In genomic region chr13:32316476-32316875, GRCh38 we compare ENCODE assay signal across 8 cellular contexts. TPM values are rescaled to one million over a fixed set of nuclear protein-coding genes. Genes with fewer than 3 reads are reported as not detected.
DNase-seq lines count a peak whose midpoint lies in the region; ATAC-seq, FAIRE-seq and TF ChIP-seq lines count a peak whose summit lies in the region.

No MANE protein-coding gene starts in this region.

- H3K36me3 ChIP-seq in A673 (ENCODE audit: insufficient read depth, low read length, poor library complexity, severe bottlenecking) (peaks cover 34% of the 10 kb centered on the region), HepG2 (replicated peaks in 1 of 2; ENCODE audit: control insufficient read depth in 1 of 2, insufficient read depth in 2 of 2, low read length in 2 of 2) (peaks cover 0 to 10% of the 10 kb centered on the region in 2 experiments; a peak in 3 of 5 replicates), uterus (no peaks in the 10 kb centered on the region)

- TF ChIP-seq EP300 in HepG2 (IDR thresholded peaks at IDR 0.05; ENCODE audit: low read depth in 2 of 2, low read length in 2 of 2) (no peak), HepG2 (CRISPR knock-in tag; IDR thresholded peaks at IDR 0.05; ENCODE audit: borderline replicate concordance) (no peak)

- H3K4me3 ChIP-seq in A673 (ENCODE audit: low read depth, low read length, poor library complexity, severe bottlenecking) = peak overlapping the region; percentile 66
- peak overlapping the region; percentile 55 for H3K4me3 ChIP-seq in HL-60 (replicated peaks; ENCODE audit: insufficient read depth, low read length)
- H3K4me3 ChIP-seq in HepG2 (replicated peaks in 1 of 3; ENCODE audit: insufficient read depth in 1 of 3, low read depth in 2 of 3, low read length in 3 of 3) = peak overlapping the region; percentile 66 to 83 (median 72); a peak in 5 of 6 replicates
- H3K4me3 ChIP-seq in uterus = no peak overlapping the region

- WGBS in HepG2 (ENCODE audit: low lambda C conversion rate) = 78% methylated on average over 6 of the region's 6 CpGs

- peak overlapping the region; percentile 100 for H3K27ac Mint-ChIP-seq in activated T-helper 1 cell treated with anti-CD3 and anti-CD28 coated beads, Interleukin-12 subunit alpha, Interleukin-12 subunit beta, Interleukin-2, Interleukin-4 antibody, amounts not matched to agents 30 ng/mL and 10 ng/mL and 1 ng/mL, durations not matched to agents 14 hours and 24 hours and 36 hours

- H3K27me3 Mint-ChIP-seq in activated T-helper 1 cell treated with anti-CD3 and anti-CD28 coated beads, Interleukin-12 subunit alpha, Interleukin-12 subunit beta, Interleukin-2, Interleukin-4 antibody, amounts not matched to agents 30 ng/mL and 10 ng/mL and 1 ng/mL, durations not matched to agents 14 hours and 24 hours and 36 hours (ENCODE audit: insufficient read depth) = no peaks in the 10 kb centered on the region

- peaks cover 17% of the 10 kb centered on the region for H3K36me3 Mint-ChIP-seq in activated T-helper 1 cell treated with anti-CD3 and anti-CD28 coated beads, Interleukin-12 subunit alpha, Interleukin-12 subunit beta, Interleukin-2, Interleukin-4 antibody, amounts not matched to agents 30 ng/mL and 10 ng/mL and 1 ng/mL, durations not matched to agents 14 hours and 24 hours and 36 hours (ENCODE audit: low read depth)

- H3K4me2 ChIP-seq in HepG2 (ENCODE audit: low read depth, low read length) = peak overlapping the region; percentile 96

- peaks cover 5% of the 10 kb centered on the region for H3K79me2 ChIP-seq in HepG2 (ENCODE audit: insufficient read depth, low read length)

- H3K4me3 Mint-ChIP-seq in activated T-helper 1 cell treated with anti-CD3 and anti-CD28 coated beads, Interleukin-12 subunit alpha, Interleukin-12 subunit beta, Interleukin-2, Interleukin-4 antibody, amounts not matched to agents 30 ng/mL and 10 ng/mL and 1 ng/mL, durations not matched to agents 14 hours and 24 hours and 36 hours = peak overlapping the region; percentile 96

- BruUV-seq in A673 (replicated peaks; lab: Mats Ljungman, UMichigan) (TSS peak; percentile 40), HepG2 (replicated peaks; lab: Mats Ljungman, UMichigan) (TSS peak; percentile 63)

- H2AFZ ChIP-seq in HepG2 (ENCODE audit: low read length) = no peak overlapping the region

- H3K4me1 ChIP-seq in A673 (ENCODE audit: insufficient read depth, low read length, poor library complexity, severe bottlenecking) (peaks cover 7% of the 10 kb centered on the region), HepG2 (ENCODE audit: insufficient read depth, low read length) (peaks cover 37% of the 10 kb centered on the region), uterus (no peaks in the 10 kb centered on the region)

- in situ Hi-C loops in HepG2 (cut with HindIII; ENCODE audit: extremely low pct_ligation_motif_present, low pct_unique_long_range_greater_than_20kb) = no loop called here

- intact Hi-C loops in A673 (cut with micrococcal nuclease; ENCODE audit: unreplicated experiment) = no loop called here
- intact Hi-C loops in activated T-helper 1 cell treated with anti-CD3 and anti-CD28 coated beads, Interleukin-12 subunit alpha, Interleukin-12 subunit beta, Interleukin-2, Interleukin-4 antibody, amounts not matched to agents 30 ng/mL and 10 ng/mL and 1 ng/mL, durations not matched to agents 14 hours and 24 hours and 36 hours (cut with micrococcal nuclease) = loop anchor here (5.0 to 10.0 kb wide), 4 partner anchors 328 to 1508 kb away; no protein-coding TSS in a partner anchor
- intact Hi-C loops in HepG2 (cut with micrococcal nuclease; ENCODE audit: unreplicated experiment) = loop anchor here (5.0 kb wide), 1 partner anchor 404 kb away; no protein-coding TSS in a partner anchor
- intact Hi-C loops in uterus (cut with DNase I; ENCODE audit: low total_unique reads) = no loop called here

- H4K20me1 ChIP-seq in HepG2 (ENCODE audit: insufficient read depth, low read length) = no peaks in the 10 kb centered on the region; the same call in 1 of the 2 replicates

- ATAC-seq in HepG2 (no peak), GM18520 (IDR thresholded peaks at IDR 0.05; ENCODE audit: unreplicated experiment) (no peak)

- no peak for TF ChIP-seq RAD21 in HepG2 (CRISPR knock-in tag; IDR thresholded peaks at IDR 0.05)

- peak overlapping the region; percentile 85 for H3K9ac ChIP-seq in HepG2 (ENCODE audit: insufficient read depth, low read depth, low read length)

- DNase-seq in A673 (ENCODE audit: low spot score) (peak; percentile 5), HL-60 (ENCODE audit: low read depth in 1 of 2, low spot score in 1 of 2) (no peak), HepG2 (ENCODE audit: low spot score) (no peak), cerebellar cortex (ENCODE audit: low spot score) (no peak), AG20443 (ENCODE audit: low spot score) (no peak), uterus (no peak)
- DNase-seq in activated T-helper 1 cell treated with anti-CD3 and anti-CD28 coated beads, Interleukin-12 subunit alpha, Interleukin-12 subunit beta, Interleukin-2, Interleukin-4 antibody, amounts not matched to agents 30 ng/mL and 10 ng/mL and 1 ng/mL, durations not matched to agents 14 hours and 24 hours and 36 hours (ENCODE audit: low spot score) = no peak

- H3K9me3 ChIP-seq in A673 (ENCODE audit: low read depth, low read length, poor library complexity, severe bottlenecking) = no peaks in the 10 kb centered on the region
- H3K9me3 ChIP-seq in HepG2 (ENCODE audit: low read length) = no peaks in the 10 kb centered on the region
- no peaks in the 10 kb centered on the region for H3K9me3 ChIP-seq in uterus

- TF ChIP-seq POLR2A in HepG2 (IDR thresholded peaks at IDR 0.05; ENCODE audit: insufficient read depth in 1 of 2, low read depth in 2 of 2, low read length in 2 of 2) (no peak), uterus (IDR thresholded peaks at IDR 0.05) (no peak)

- CTCF ChIA-PET in A673 (lab: Charles Lee) = no interaction called here
- CTCF ChIA-PET in HepG2 (lab: Yijun Ruan, JAX; ENCODE audit: low intra/inter-chr PET ratio, low total read pairs) = no interaction called here

- TF ChIP-seq CTCF in A673 (conservative IDR thresholded peaks at IDR 0.05; ENCODE audit: low read depth, low read length) (no peak), HL-60 (IDR thresholded peaks at IDR 0.05; ENCODE audit: insufficient read depth, low read length) (no peak), HepG2 (CRISPR knock-in tag; IDR thresholded peaks at IDR 0.05) (no peak), uterus (IDR thresholded peaks at IDR 0.05) (no peak)

- no peak for FAIRE-seq in HepG2 (lab: Jason Lieb, UNC)

- H3K27ac ChIP-seq in A673 (ENCODE audit: low read depth, low read length, poor library complexity, severe bottlenecking) (peak overlapping the region; percentile 97), HL-60 (replicated peaks) (peak overlapping the region; percentile 96), HepG2 (ENCODE audit: extremely low read length, insufficient read depth, low read length) (peak overlapping the region; percentile 75), uterus (no peak overlapping the region)

- H3K27me3 ChIP-seq in A673 (replicated peaks; ENCODE audit: insufficient read depth, low read depth, low read length, poor library complexity) (no peaks in the 10 kb centered on the region), HL-60 (ENCODE audit: insufficient read depth, poor library complexity, severe bottlenecking) (no peaks in the 10 kb centered on the region), HepG2 (ENCODE audit: control insufficient read depth in 1 of 2, insufficient read depth in 2 of 2, low read length in 2 of 2) (no peaks in the 10 kb centered on the region; a peak in 1 of 5 replicates), uterus (no peaks in the 10 kb centered on the region)

- POLR2A ChIA-PET in A673 (lab: Charles Lee; ENCODE audit: low non-redundant PET) (no interaction called here), HepG2 (lab: Yijun Ruan, JAX) (interaction anchor here (2.3 kb wide), 1 partner anchor 61 kb away, joined by 36 read pairs; no protein-coding TSS in a partner anchor)

- H3K9me3 Mint-ChIP-seq in activated T-helper 1 cell treated with anti-CD3 and anti-CD28 coated beads, Interleukin-12 subunit alpha, Interleukin-12 subunit beta, Interleukin-2, Interleukin-4 antibody, amounts not matched to agents 30 ng/mL and 10 ng/mL and 1 ng/mL, durations not matched to agents 14 hours and 24 hours and 36 hours = no peaks in the 10 kb centered on the region

- peaks cover 51% of the 10 kb centered on the region for H3K4me1 Mint-ChIP-seq in activated T-helper 1 cell treated with anti-CD3 and anti-CD28 coated beads, Interleukin-12 subunit alpha, Interleukin-12 subunit beta, Interleukin-2, Interleukin-4 antibody, amounts not matched to agents 30 ng/mL and 10 ng/mL and 1 ng/mL, durations not matched to agents 14 hours and 24 hours and 36 hours (ENCODE audit: low read depth)

RNA-seq across cellular contexts. Expression of gene BRCA2, which starts 1.2 kb away (rescaled TPM):
- total RNA-seq in A673 (2021) (35.9 and 47.2 TPM in 2 replicates), HepG2 (2016; rRNA removed; fragmentation: Illumina TruSeq; extraction: Trizol) (24.6 and 28.3 TPM in 2 replicates), uterus (10 to 100 TPM in 1 of 4 donors, 1 to 10 TPM in 1, under 1 TPM in 2; 0.26 to 11.5 (median 0.89) TPM)
- 16.7 and 18.9 TPM in 2 replicates for total RNA-seq in activated T-helper 1 cell treated with anti-CD3 and anti-CD28 coated beads, Interleukin-12 subunit alpha, Interleukin-12 subunit beta, Interleukin-2, Interleukin-4 antibody, amounts not matched to agents 30 ng/mL and 10 ng/mL and 1 ng/mL, durations not matched to agents 14 hours and 24 hours and 36 hours
- total RNA-seq in HepG2 (2016; cell fraction: cytosol; rRNA removed; fragmentation: Illumina TruSeq; extraction: Trizol; ENCODE audit: low read depth) = 2.6 and 3.3 TPM in 2 replicates
- 19.9 and 29.6 TPM in 2 replicates for total RNA-seq in HepG2 (2016; cell fraction: insoluble cytoplasmic fraction; rRNA removed; fragmentation: Illumina TruSeq; extraction: Trizol)
- 5.4 TPM in 2 replicates for total RNA-seq in HepG2 (2016; cell fraction: membrane; rRNA removed; fragmentation: Illumina TruSeq; extraction: Trizol)
- total RNA-seq in HepG2 (2016; cell fraction: nucleus; rRNA removed; fragmentation: Illumina TruSeq; extraction: Trizol) = 33.0 and 36.6 TPM in 2 replicates
- polyA plus RNA-seq in HepG2 (2011; rRNA removed) = 1.8 and 3.1 TPM in 2 replicates
- 0.48 and 1.6 TPM in 2 replicates for polyA plus RNA-seq in HepG2 (2011; cell fraction: cytosol; rRNA removed)
- polyA plus RNA-seq in HepG2 (2011; cell fraction: nucleus; rRNA removed) = 2.2 and 3.1 TPM in 2 replicates
- 0.95 and 4.7 TPM in 2 replicates for polyA plus RNA-seq in HepG2 (2012)
- 0.29 and 0.40 TPM in 2 replicates for polyA plus RNA-seq in HepG2 (2016; cell fraction: cytosol; fragmentation: Illumina TruSeq; extraction: Trizol; ENCODE audit: low read depth)
- polyA plus RNA-seq in HepG2 (2016; cell fraction: insoluble cytoplasmic fraction; fragmentation: Illumina TruSeq; extraction: Trizol; ENCODE audit: low read depth) = 13.9 and 14.6 TPM in 2 replicates
- polyA plus RNA-seq in HepG2 (2016; cell fraction: membrane; fragmentation: Illumina TruSeq; extraction: Trizol; ENCODE audit: low read depth) = 0.37 and 2.5 TPM in 2 replicates
- 27.2 and 32.6 TPM in 2 replicates for polyA plus RNA-seq in HepG2 (2016; cell fraction: nucleus; fragmentation: Illumina TruSeq; extraction: Trizol; ENCODE audit: insufficient read depth, low read depth)
- 0.74 and 5.3 TPM in 2 replicates for polyA minus RNA-seq in HepG2 (2011; rRNA and poly(A)+ RNA removed; ENCODE audit: low replicate concordance)
- 3.3 and 3.8 TPM in 2 replicates for polyA minus RNA-seq in HepG2 (2011; cell fraction: cytosol; rRNA and poly(A)+ RNA removed)
- 16.8 and 23.8 TPM in 2 replicates for polyA minus RNA-seq in HepG2 (2011; cell fraction: nucleus; rRNA and poly(A)+ RNA removed)

RNA-seq across cellular contexts. Expression of gene ZAR1L, which starts 1.3 kb away (rescaled TPM):
- not detected in 2 replicates for total RNA-seq in A673 (2021)
- not detected in 2 replicates for total RNA-seq in activated T-helper 1 cell treated with anti-CD3 and anti-CD28 coated beads, Interleukin-12 subunit alpha, Interleukin-12 subunit beta, Interleukin-2, Interleukin-4 antibody, amounts not matched to agents 30 ng/mL and 10 ng/mL and 1 ng/mL, durations not matched to agents 14 hours and 24 hours and 36 hours
- total RNA-seq in HepG2 (2016; rRNA removed; fragmentation: Illumina TruSeq; extraction: Trizol) = 0.09 TPM in 1 of 2 replicates, not detected in the other
- total RNA-seq in HepG2 (2016; cell fraction: cytosol; rRNA removed; fragmentation: Illumina TruSeq; extraction: Trizol; ENCODE audit: low read depth) = not detected in 2 replicates
- total RNA-seq in HepG2 (2016; cell fraction: insoluble cytoplasmic fraction; rRNA removed; fragmentation: Illumina TruSeq; extraction: Trizol) = not detected in 2 replicates
- total RNA-seq in HepG2 (2016; cell fraction: membrane; rRNA removed; fragmentation: Illumina TruSeq; extraction: Trizol) = 0.09 TPM in 1 of 2 replicates, not detected in the other
- not detected in 2 replicates for total RNA-seq in HepG2 (2016; cell fraction: nucleus; rRNA removed; fragmentation: Illumina TruSeq; extraction: Trizol)
- polyA plus RNA-seq in HepG2 (2011; rRNA removed) = 0.05 TPM in 1 of 2 replicates, not detected in the other
- polyA plus RNA-seq in HepG2 (2011; cell fraction: cytosol; rRNA removed) = not detected in 2 replicates
- polyA plus RNA-seq in HepG2 (2011; cell fraction: nucleus; rRNA removed) = 0.09 TPM in 1 of 2 replicates, not detected in the other
- not detected in 2 replicates for polyA plus RNA-seq in HepG2 (2012)
- not detected in 2 replicates for polyA plus RNA-seq in HepG2 (2016; cell fraction: cytosol; fragmentation: Illumina TruSeq; extraction: Trizol; ENCODE audit: low read depth)
- polyA plus RNA-seq in HepG2 (2016; cell fraction: insoluble cytoplasmic fraction; fragmentation: Illumina TruSeq; extraction: Trizol; ENCODE audit: low read depth) = not detected in 2 replicates
- not detected in 2 replicates for polyA plus RNA-seq in HepG2 (2016; cell fraction: membrane; fragmentation: Illumina TruSeq; extraction: Trizol; ENCODE audit: low read depth)
- 0.59 TPM in 1 of 2 replicates, not detected in the other for polyA plus RNA-seq in HepG2 (2016; cell fraction: nucleus; fragmentation: Illumina TruSeq; extraction: Trizol; ENCODE audit: insufficient read depth, low read depth)
- polyA minus RNA-seq in HepG2 (2011; rRNA and poly(A)+ RNA removed; ENCODE audit: low replicate concordance) = not detected in 2 replicates
- not detected in 2 replicates for polyA minus RNA-seq in HepG2 (2011; cell fraction: cytosol; rRNA and poly(A)+ RNA removed)
- polyA minus RNA-seq in HepG2 (2011; cell fraction: nucleus; rRNA and poly(A)+ RNA removed) = not detected in 2 replicates
- not detected for total RNA-seq in uterus

Comparison
In these comparisons a context has a peak if more than half of its experiments do, and no peak if none do; other contexts are left out.
1. H3K27ac ChIP-seq: peak in A673 (single experiment), HL-60 (single experiment) and HepG2 (single experiment); none in uterus (0 of 2).
2. H3K4me3 ChIP-seq: peak in A673 (single experiment), HL-60 (single experiment) and HepG2 (3 of 3); none in uterus (0 of 2).
3. intact Hi-C loops: an anchor here in activated T-helper 1 cell treated with anti-CD3 and anti-CD28 coated beads, Interleukin-12 subunit alpha, Interleukin-12 subunit beta, Interleukin-2, Interleukin-4 antibody, amounts not matched to agents 30 ng/mL and 10 ng/mL and 1 ng/mL, durations not matched to agents 14 hours and 24 hours and 36 hours (5.0 to 10.0 kb wide) and HepG2 (5.0 kb wide); none called in A673 and uterus.